ENCODE assay signal across 8 cellular contexts in genomic region chr3:110343945-110344344, GRCh38.
DNase-seq lines count a peak whose midpoint lies in the region; ATAC-seq and TF ChIP-seq lines count a peak whose summit lies in the region.

No MANE protein-coding gene starts in this region.

- H3K36me3 ChIP-seq in kidney epithelial cell (ENCODE audit: control insufficient read depth, insufficient read depth, low read length): no peaks in the 10 kb centered on the region

- no peak for TF ChIP-seq CTCF in kidney epithelial cell (IDR thresholded peaks at IDR 0.05; ENCODE audit: insufficient read depth, low read length, poor library complexity, severe bottlenecking)

- ATAC-seq in GM18511 (IDR thresholded peaks at IDR 0.05; ENCODE audit: unreplicated experiment) (peak; percentile 83), GM21825 (IDR thresholded peaks at IDR 0.05; ENCODE audit: unreplicated experiment) (peak; percentile 93), HG03442 (IDR thresholded peaks at IDR 0.05; ENCODE audit: unreplicated experiment) (peak; percentile 79)
- no peak for ATAC-seq in activated CD4-positive, CD25-positive, alpha-beta regulatory T cell treated with anti-CD3 and anti-CD28 coated beads, Interleukin-2, amount 50 U/mL, for 24 hours

- no peak overlapping the region for H3K4me3 ChIP-seq in kidney epithelial cell (ENCODE audit: low read depth, low read length)

- DNase-seq in kidney epithelial cell (ENCODE audit: low read depth): peak; percentile 19
- DNase-seq in NCI-H446 (lab: John Stamatoyannopoulos, UW): no peak
- DNase-seq in Ammon's horn (ENCODE audit: low spot score): no peak
- DNase-seq in NCI-H69 (lab: John Stamatoyannopoulos, UW): no peak

- no peaks in the 10 kb centered on the region for H3K27me3 ChIP-seq in kidney epithelial cell (ENCODE audit: control insufficient read depth, insufficient read depth, low read length)

Comparison
In these comparisons a context has a peak if more than half of its experiments do, and no peak if none do; other contexts are left out.
1. ATAC-seq: peak in GM18511 (single experiment), GM21825 (single experiment) and HG03442 (single experiment); none in activated CD4-positive, CD25-positive, alpha-beta regulatory T cell treated with anti-CD3 and anti-CD28 coated beads, Interleukin-2, amount 50 U/mL, for 24 hours (0 of 2).